8 cellular contexts compared by ENCODE assay signal in genomic region chr15:31328425-31328998, GRCh38. TPM values are rescaled to one million over a fixed set of nuclear protein-coding genes. Genes with fewer than 3 reads are reported as not detected.
DNase-seq lines count a peak whose midpoint lies in the region; ATAC-seq and TF ChIP-seq lines count a peak whose summit lies in the region.

No MANE protein-coding gene starts in this region.

- TF ChIP-seq CTCF in astrocyte of the cerebellum (IDR thresholded peaks at IDR 0.05; ENCODE audit: low read depth, low read length, missing control alignments): no peak

- H3K27me3 Mint-ChIP-seq in T-helper 1 cell treated with Interleukin-12 subunit alpha and Interleukin-12 subunit beta and Interleukin-4 antibody, amounts not matched to agents 30 μg/mL and 1 μg/mL, for 36 hours (ENCODE audit: low read depth): no peaks in the 10 kb centered on the region

- H3K4me3 ChIP-seq in astrocyte of the cerebellum (ENCODE audit: low read depth, low read length): peak overlapping the region; percentile 63

- peak overlapping the region; percentile 96 for H3K4me3 Mint-ChIP-seq in T-helper 1 cell treated with Interleukin-12 subunit alpha and Interleukin-12 subunit beta and Interleukin-4 antibody, amounts not matched to agents 30 μg/mL and 1 μg/mL, for 36 hours

- ATAC-seq in Right ventricle myocardium superior (ENCODE audit: poor library complexity): no peak
- ATAC-seq in HG03280 (IDR thresholded peaks at IDR 0.05; ENCODE audit: unreplicated experiment): no peak

- DNase-seq in Right ventricle myocardium superior (peak; percentile 74), cardiac septum (ENCODE audit: low spot score) (no peak), astrocyte of the cerebellum (ENCODE audit: low read depth) (no peak), kidney glomerular epithelial cell (lab: John Stamatoyannopoulos, UW) (peak; percentile 26), DMS114 treated with DMSO at 0.1 percent for 48 hours (lab: John Stamatoyannopoulos, UW; ENCODE audit: unreplicated experiment) (no peak)
- peak; percentile 71 to 79 (median 76) for DNase-seq in stimulated activated CD4-positive, alpha-beta T cell treated with anti-CD3 and anti-CD28 coated beads, TNF-alpha, amount 100 ng/mL, for 4 hours (ENCODE audit: low read depth in 3 of 3)

- in situ Hi-C loops in astrocyte of the cerebellum (cut with HindIII; ENCODE audit: low sequenced_read_pairs): no loop called here

- intact Hi-C loops in Right ventricle myocardium superior (cut with DNase I): loop anchor here (5.0 to 10.0 kb wide), 3 partner anchors 64 to 156 kb away; no protein-coding TSS in a partner anchor
- intact Hi-C loops in cardiac septum (cut with DNase I): loop anchor here (2.0 to 5.0 kb wide), 4 partner anchors 36 to 336 kb away; partner anchors contain the start of gene MTMR10

- H3K27ac Mint-ChIP-seq in T-helper 1 cell treated with Interleukin-12 subunit alpha and Interleukin-12 subunit beta and Interleukin-4 antibody, amounts not matched to agents 30 μg/mL and 1 μg/mL, for 36 hours: peak overlapping the region; percentile 95

- H3K36me3 Mint-ChIP-seq in T-helper 1 cell treated with Interleukin-12 subunit alpha and Interleukin-12 subunit beta and Interleukin-4 antibody, amounts not matched to agents 30 μg/mL and 1 μg/mL, for 36 hours (ENCODE audit: low read depth): peaks cover 42% of the 10 kb centered on the region

- no peaks in the 10 kb centered on the region for H3K9me3 Mint-ChIP-seq in T-helper 1 cell treated with Interleukin-12 subunit alpha and Interleukin-12 subunit beta and Interleukin-4 antibody, amounts not matched to agents 30 μg/mL and 1 μg/mL, for 36 hours

- peaks cover 63% of the 10 kb centered on the region for H3K4me1 Mint-ChIP-seq in T-helper 1 cell treated with Interleukin-12 subunit alpha and Interleukin-12 subunit beta and Interleukin-4 antibody, amounts not matched to agents 30 μg/mL and 1 μg/mL, for 36 hours (ENCODE audit: low read depth)

RNA-seq across cellular contexts. Expression of gene KLF13, which starts 1.9 kb away (rescaled TPM):
- total RNA-seq in Right ventricle myocardium superior (65.7 TPM), cardiac septum (35.7 TPM)

Comparison
In these comparisons a context has a peak if more than half of its experiments do, and no peak if none do; other contexts are left out.
1. DNase-seq: peak in Right ventricle myocardium superior (single experiment), kidney glomerular epithelial cell (single experiment) and stimulated activated CD4-positive, alpha-beta T cell treated with anti-CD3 and anti-CD28 coated beads, TNF-alpha, amount 100 ng/mL, for 4 hours (3 of 3); none in cardiac septum (single experiment), astrocyte of the cerebellum (single experiment) and DMS114 treated with DMSO at 0.1 percent for 48 hours (single experiment).